ENCODE assay signal across 1 cellular context in the genomic region with DNA sequence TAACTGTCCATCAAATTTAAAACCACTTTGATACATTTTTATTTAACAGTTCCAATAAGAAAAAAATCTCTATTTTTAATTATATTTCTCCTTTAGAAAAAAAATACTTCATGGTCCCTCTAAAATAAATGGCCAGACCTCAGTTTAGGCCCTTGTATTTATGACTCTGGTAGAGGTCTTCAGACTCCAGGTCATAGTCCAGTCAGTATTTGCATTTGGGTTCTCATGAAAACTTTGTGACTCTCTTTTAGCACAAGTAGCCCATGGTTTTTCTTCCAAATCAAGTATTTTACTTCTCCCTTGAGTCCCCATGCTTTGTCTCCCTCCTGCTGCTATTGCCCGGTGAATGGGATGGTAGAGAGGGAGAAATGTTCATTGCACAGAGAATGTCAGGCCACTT.
TF ChIP-seq lines count a peak whose summit lies in the region.

No MANE protein-coding gene starts in this region.

TF ChIP-seq in liver, 16 proteins besides CTCF, POLR2A, EP300 and RAD21 (continued from another document):
- peak; percentile 15 for TF ChIP-seq SP1 (IDR thresholded peaks at IDR 0.05)
- TF ChIP-seq FOXA2 (IDR thresholded peaks at IDR 0.05): no peak
- peak; percentile 75 to 91 for TF ChIP-seq HNF4A (conservative IDR thresholded peaks at IDR 0.05)
